ENCODE assay signal across 8 cellular contexts in genomic region chr14:101809671-101810514, GRCh38. TPM values are rescaled to one million over a fixed set of nuclear protein-coding genes. Genes with fewer than 3 reads are reported as not detected.
DNase-seq lines count a peak whose midpoint lies in the region; ATAC-seq and TF ChIP-seq lines count a peak whose summit lies in the region.

No MANE protein-coding gene starts in this region.

- no peaks in the 10 kb centered on the region for H3K27me3 ChIP-seq in left ventricle myocardium inferior (ENCODE audit: low read depth)

- intact Hi-C loops in left ventricle myocardium inferior (cut with micrococcal nuclease) (no loop called here), posterior vena cava (cut with DNase I) (no loop called here)

- H3K4me1 ChIP-seq in left ventricle myocardium inferior, result peaks cover 65% of the 10 kb centered on the region

- TF ChIP-seq CTCF in left ventricle myocardium inferior (IDR thresholded peaks at IDR 0.05; ENCODE audit: borderline replicate concordance), result no peak

- H3K4me3 ChIP-seq in left ventricle myocardium inferior, result peak overlapping the region; percentile 74

- DNase-seq in NCI-H146 treated with DMSO at 0.1 percent for 48 hours (lab: John Stamatoyannopoulos, UW; ENCODE audit: unreplicated experiment) (peak; percentile 84), T-helper 1 cell (peak; percentile 69 to 95 (median 79)), amygdala (lab: John Stamatoyannopoulos, UW) (peak; percentile 46 to 93 (median 80)), left ventricle myocardium inferior (peak; percentile 80), posterior vena cava (ENCODE audit: low spot score) (peak; percentile 94), mesenteric fat pad (ENCODE audit: low spot score) (no peak)

- peak overlapping the region; percentile 97 for H3K27ac ChIP-seq in left ventricle myocardium inferior (replicated peaks)

- peak; percentile 66 for ATAC-seq in GM18499 (IDR thresholded peaks at IDR 0.05; ENCODE audit: insufficient read depth, unreplicated experiment)
- peak; percentile 86 for ATAC-seq in HG02885 (IDR thresholded peaks at IDR 0.05; ENCODE audit: poor library complexity, unreplicated experiment)

- H3K36me3 ChIP-seq in left ventricle myocardium inferior, result no peaks in the 10 kb centered on the region

- H3K9me3 ChIP-seq in left ventricle myocardium inferior (replicated peaks), result no peaks in the 10 kb centered on the region

RNA-seq across cellular contexts. Expression of gene PPP2R5C, which starts 48.4 kb away (rescaled TPM):
- 198 TPM for total RNA-seq in left ventricle myocardium inferior
- total RNA-seq in posterior vena cava, result 100 to 1,000 TPM; 132 to 135 TPM
- 124 TPM for total RNA-seq in mesenteric fat pad
